Comparison of ENCODE assay signal across 1 cellular context in genomic region chr2:74142340-74142739, GRCh38.
TF ChIP-seq lines count a peak whose summit lies in the region.

No MANE protein-coding gene starts in this region.

TF ChIP-seq in H1, 55 proteins besides CTCF, POLR2A, EP300 and RAD21:
- no peak for TF ChIP-seq ZNF274 (IDR thresholded peaks at IDR 0.05; ENCODE audit: borderline replicate concordance, extremely low read depth, low read length)
- TF ChIP-seq YY1 (IDR thresholded peaks at IDR 0.05; ENCODE audit: low read depth, low read length), result 0 out of 2 replicates have a peak, but pooled peaks have one; percentile 25
- TF ChIP-seq SIN3A (conservative IDR thresholded peaks at IDR 0.05 in 1 of 2, IDR thresholded peaks at IDR 0.05 in 1 of 2; ENCODE audit: low read depth in 1 of 2, low read length in 2 of 2), result peak in 1 of 2 experiments; percentile 43; a peak in 1 of 4 replicates
- TF ChIP-seq ASH2L (IDR thresholded peaks at IDR 0.05; ENCODE audit: low read length), result no peak
- TF ChIP-seq CTBP2 (IDR thresholded peaks at IDR 0.05; ENCODE audit: borderline replicate concordance, insufficient read depth, insufficient read length, low read length), result no peak
- TF ChIP-seq, protein P1, sequence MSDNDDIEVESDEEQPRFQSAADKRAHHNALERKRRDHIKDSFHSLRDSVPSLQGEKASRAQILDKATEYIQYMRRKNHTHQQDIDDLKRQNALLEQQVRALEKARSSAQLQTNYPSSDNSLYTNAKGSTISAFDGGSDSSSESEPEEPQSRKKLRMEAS (IDR thresholded peaks at IDR 0.05), result peak; percentile 74
- no peak for TF ChIP-seq KDM4A (IDR thresholded peaks at IDR 0.05; ENCODE audit: low read depth, low read length, severe bottlenecking)
